ENCODE assay signal across 30 cellular contexts in genomic region chrX:152641256-152641875, GRCh38. TPM values are rescaled to one million over a fixed set of nuclear protein-coding genes. Genes with fewer than 3 reads are reported as not detected.
DNase-seq lines count a peak whose midpoint lies in the region; ATAC-seq and TF ChIP-seq lines count a peak whose summit lies in the region.
"Had no signal": no experiment of that assay in that cellular context is flagged by ENCODE, and none has a peak within 500 bp of the region (broad histone marks: within the 10 kb centered on the region; RNA-seq: fewer than 3 reads in every experiment).

No MANE protein-coding gene starts in this region.

- no peak for ATAC-seq in gastrocnemius medialis
- no peak for ATAC-seq in lower lobe of right lung
- ATAC-seq: activated naive CD8-positive, alpha-beta T cell treated with anti-CD3 and anti-CD28 coated beads, Interleukin-2, amount 50 U/mL, for 24 hours; activated T-cell treated with anti-CD3 and anti-CD28 coated beads, Interleukin-2, amount 50 U/mL, for 72 hours; effector memory CD8-positive, alpha-beta T cell; natural killer cell treated with Interleukin-12 subunit alpha and Interleukin-12 subunit beta and Interleukin-15 and Interleukin-18, amount 100 ng/mL, for 72 hours; T-helper 17 cell had no signal

- no peaks in the 10 kb centered on the region; the same call in 1 of the 2 replicates for H3K27me3 ChIP-seq in HAP-1 (ENCODE audit: low read depth)
- H3K27me3 ChIP-seq in esophagus muscularis mucosa, result peaks cover 0 to 38% (median 14%) of the 10 kb centered on the region in 4 donors
- peaks cover 0 to 8% (median 8%) of the 10 kb centered on the region in 3 donors for H3K27me3 ChIP-seq in gastrocnemius medialis
- H3K27me3 ChIP-seq in lower lobe of right lung (ENCODE audit: low read depth), result peaks cover 29% of the 10 kb centered on the region

- H3K4me3 ChIP-seq in HAP-1 (no peak overlapping the region), esophagus muscularis mucosa (no peak overlapping the region), gastrocnemius medialis (no peak overlapping the region), lower lobe of right lung (no peak overlapping the region)
- H3K4me3 ChIP-seq: heart right ventricle, sigmoid colon, tibial nerve had no signal

- H3K4me1 ChIP-seq in HAP-1 (peaks cover 11% of the 10 kb centered on the region), esophagus muscularis mucosa (peaks cover 0 to 9% (median 6%) of the 10 kb centered on the region in 4 donors), gastrocnemius medialis (no peaks in the 10 kb centered on the region), lower lobe of right lung (no peaks in the 10 kb centered on the region)
- H3K4me1 ChIP-seq: heart right ventricle, sigmoid colon had no signal

- TF ChIP-seq CTCF in esophagus muscularis mucosa (IDR thresholded peaks at IDR 0.05) (no peak), gastrocnemius medialis (IDR thresholded peaks at IDR 0.05 in 4 of 5, conservative IDR thresholded peaks at IDR 0.05 in 1 of 5) (no peak), lower lobe of right lung (IDR thresholded peaks at IDR 0.05) (no peak)

- no peak for TF ChIP-seq EP300 in esophagus muscularis mucosa (IDR thresholded peaks at IDR 0.05)

- WGBS in esophagus muscularis mucosa, result 67% methylated on average over 8 of the region's 10 CpGs

- peak; percentile 69 to 76 for DNase-seq in HAP-1 (ENCODE audit: low spot score in 2 of 2)
- peak; percentile 93 for DNase-seq in NCI-H524 treated with DMSO at 0.1 percent for 48 hours (lab: John Stamatoyannopoulos, UW)
- DNase-seq in esophagus muscularis mucosa (ENCODE audit: extremely low spot score), result peak; percentile 57
- no peak for DNase-seq in COR-L47 (lab: John Stamatoyannopoulos, UW)
- no peak for DNase-seq in gastrocnemius medialis
- DNase-seq in NCI-H526 (lab: John Stamatoyannopoulos, UW), result no peak
- no peak for DNase-seq in lower lobe of right lung
- DNase-seq: activated CD4-positive, alpha-beta memory T cell treated with anti-CD3 and anti-CD28 coated beads for 36 hours; activated CD4-positive, CD25-positive, alpha-beta regulatory T cell treated with anti-CD3 and anti-CD28 coated beads, Interleukin-2, amount 50 U/mL, for 72 hours; activated naive CD4-positive, alpha-beta T cell; activated naive CD8-positive, alpha-beta T cell treated with anti-CD3 and anti-CD28 coated beads, Interleukin-2, amount 50 U/mL, for 24 hours; activated T-cell treated with anti-CD3 and anti-CD28 coated beads, Interleukin-2, amount 50 U/mL, for 72 hours; central memory CD4-positive, alpha-beta T cell; cortex of kidney; effector memory CD8-positive, alpha-beta T cell; heart right ventricle; mammary epithelial cell; NCI-H1436 treated with DMSO at 0.1 percent for 48 hours; sigmoid colon; stimulated activated CD4-positive, alpha-beta T cell treated with anti-CD3 and anti-CD28 coated beads, Interleukin-12 subunit alpha, Interleukin-12 subunit beta, amount 100 ng/mL, for 4 hours; stimulated activated CD4-positive, alpha-beta T cell treated with anti-CD3 and anti-CD28 coated beads, Interleukin-2, amount 100 ng/mL, for 48 hours; T-helper 17 cell had no signal

- intact Hi-C loops in esophagus muscularis mucosa (cut with DNase I) (no loop called here), gastrocnemius medialis (cut with DNase I; ENCODE audit: low total_unique reads) (no loop called here), lower lobe of right lung (cut with DNase I) (no loop called here)

- TF ChIP-seq POLR2A in esophagus muscularis mucosa (IDR thresholded peaks at IDR 0.05; ENCODE audit: low read depth) (no peak), gastrocnemius medialis (IDR thresholded peaks at IDR 0.05) (no peak)

- H3K36me3 ChIP-seq in HAP-1 (replicated peaks), result no peaks in the 10 kb centered on the region
- no peaks in the 10 kb centered on the region for H3K36me3 ChIP-seq in esophagus muscularis mucosa
- H3K36me3 ChIP-seq in gastrocnemius medialis, result no peaks in the 10 kb centered on the region
- no peaks in the 10 kb centered on the region for H3K36me3 ChIP-seq in lower lobe of right lung
- H3K36me3 ChIP-seq: heart right ventricle, sigmoid colon, tibial nerve had no signal

- in situ Hi-C loops in HAP-1 (cut with MboI; ENCODE audit: low sequenced_read_pairs), result loop anchor here (5.0 kb wide), 1 partner anchor 176 kb away; no protein-coding TSS in a partner anchor
- in situ Hi-C loops in gastrocnemius medialis (cut with MboI; ENCODE audit: low sequenced_read_pairs in 4 of 4), result loop anchor here in 2 of 4 donors (25.0 kb wide), 1 partner anchor 879 kb away; no protein-coding TSS in a partner anchor

- H3K9me3 ChIP-seq in HAP-1 (no peaks in the 10 kb centered on the region), esophagus muscularis mucosa (no peaks in the 10 kb centered on the region), gastrocnemius medialis (no peaks in the 10 kb centered on the region), lower lobe of right lung (no peaks in the 10 kb centered on the region)
- H3K9me3 ChIP-seq: heart right ventricle, sigmoid colon, tibial nerve had no signal

- H3K27ac ChIP-seq in esophagus muscularis mucosa (replicated peaks in 1 of 4) (no peak overlapping the region), gastrocnemius medialis (no peak overlapping the region), lower lobe of right lung (no peak overlapping the region)
- H3K27ac ChIP-seq: heart right ventricle, KMS-11, sigmoid colon, tibial nerve had no signal

RNA-seq across cellular contexts. Expression of gene GABRQ, which starts 3.7 kb away (rescaled TPM):
- total RNA-seq in esophagus muscularis mucosa (under 1 TPM in 1 of 4 donors, not detected in 3; 0.06 TPM), gastrocnemius medialis (not detected), lower lobe of right lung (not detected)
- total RNA-seq: activated CD4-positive, alpha-beta memory T cell treated with anti-CD3 and anti-CD28 coated beads for 36 hours; mammary epithelial cell; natural killer cell treated with Interleukin-12 subunit alpha and Interleukin-12 subunit beta and Interleukin-15 and Interleukin-18, amount 100 ng/mL, for 72 hours; pulmonary artery endothelial cell; T-helper 17 cell had no signal

RNA-seq across cellular contexts. Expression of gene MAGEA3, which starts 57.2 kb away (rescaled TPM):
- total RNA-seq in esophagus muscularis mucosa (not detected), gastrocnemius medialis (not detected), lower lobe of right lung (not detected)
- total RNA-seq: activated CD4-positive, alpha-beta memory T cell treated with anti-CD3 and anti-CD28 coated beads for 36 hours; activated T-cell treated with anti-CD3 and anti-CD28 coated beads, Interleukin-2, amount 50 U/mL, for 72 hours; fibroblast of villous mesenchyme; heart right ventricle; mammary epithelial cell; mucosa of gallbladder; natural killer cell treated with Interleukin-12 subunit alpha and Interleukin-12 subunit beta and Interleukin-15 and Interleukin-18, amount 100 ng/mL, for 72 hours; NCI-H460; omental fat pad; pulmonary artery endothelial cell; sigmoid colon; T-helper 17 cell; tibial nerve had no signal

Comparison
In these comparisons a context has a peak if more than half of its experiments do, and no peak if none do; other contexts are left out.
1. DNase-seq: peak in HAP-1 (2 of 2), NCI-H524 treated with DMSO at 0.1 percent for 48 hours (single experiment) and esophagus muscularis mucosa (single experiment); none in COR-L47 (single experiment), gastrocnemius medialis (0 of 2), NCI-H526 (0 of 2) and lower lobe of right lung (single experiment).